ENCODE assay signal across 8 cellular contexts in the genomic region with DNA sequence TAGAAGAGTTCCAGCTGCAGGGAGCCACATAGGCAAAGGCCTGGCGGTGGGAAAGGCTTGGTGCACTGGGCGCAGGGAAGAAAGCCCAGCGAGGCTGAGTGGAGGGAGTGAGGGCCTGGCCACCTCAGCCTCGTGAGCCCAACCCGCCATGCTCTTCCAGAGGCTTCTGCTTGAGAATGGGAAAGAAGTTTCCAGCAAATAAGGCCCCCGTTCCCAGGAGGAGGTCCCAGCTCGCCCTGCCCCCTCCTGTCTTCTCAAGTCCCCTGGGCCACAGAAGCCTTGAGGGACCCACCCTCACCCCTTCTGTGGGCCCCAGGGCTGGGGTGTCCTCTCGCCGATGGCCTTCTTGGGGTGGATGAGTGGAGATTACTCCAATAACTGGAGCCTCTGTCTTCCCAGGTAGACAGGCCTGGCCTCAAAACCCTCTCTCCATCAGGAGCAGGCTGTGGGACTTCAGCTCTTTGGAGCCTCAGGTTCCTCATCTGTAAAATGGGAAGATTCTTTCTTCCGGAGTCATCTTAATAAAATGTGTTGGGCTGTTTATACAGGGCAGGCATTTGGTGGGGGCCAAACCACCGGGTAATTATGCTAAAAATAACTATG. TPM values are rescaled to one million over a fixed set of nuclear protein-coding genes. Genes with fewer than 3 reads are reported as not detected.
DNase-seq lines count a peak whose midpoint lies in the region; ATAC-seq and TF ChIP-seq lines count a peak whose summit lies in the region.

No MANE protein-coding gene starts in this region.

- no peak overlapping the region for H4K5ac ChIP-seq in mesendoderm (ENCODE audit: low read length)

- no peaks in the 10 kb centered on the region for H3K36me3 Mint-ChIP-seq in activated CD8-positive, alpha-beta T cell treated with anti-CD3 and anti-CD28 coated beads for 36 hours (ENCODE audit: low read depth)

- no peaks in the 10 kb centered on the region for H3K36me3 ChIP-seq in heart right ventricle
- H3K36me3 ChIP-seq in right atrium auricular region: no peaks in the 10 kb centered on the region
- no peaks in the 10 kb centered on the region for H3K36me3 ChIP-seq in mesendoderm (ENCODE audit: control insufficient read depth, insufficient read depth, low read length)
- H3K36me3 ChIP-seq in tibial nerve: no peaks in the 10 kb centered on the region

- TF ChIP-seq POLR2A in tibial nerve (IDR thresholded peaks at IDR 0.05): no peak

- DNase-seq in heart right ventricle (no peak), right atrium auricular region (ENCODE audit: low spot score) (no peak), mesendoderm (no peak), tibial nerve (ENCODE audit: low spot score in 2 of 2) (no peak), A172 (ENCODE audit: low spot score) (no peak)
- DNase-seq in activated CD8-positive, alpha-beta T cell treated with anti-CD3 and anti-CD28 coated beads for 36 hours: no peak
- DNase-seq in stimulated activated naive CD4-positive, alpha-beta T cell treated with Interleukin-2 at 50 U/mL for 16 hours (lab: John Stamatoyannopoulos, UW): no peak
- DNase-seq in activated CD4-positive, CD25-positive, alpha-beta regulatory T cell (lab: John Stamatoyannopoulos, UW): no peak

- peaks cover 67% of the 10 kb centered on the region for H3K4me1 Mint-ChIP-seq in activated CD8-positive, alpha-beta T cell treated with anti-CD3 and anti-CD28 coated beads for 36 hours (ENCODE audit: low read depth)

- H3K4me2 ChIP-seq in mesendoderm (ENCODE audit: low read length): no peak overlapping the region

- peaks cover 19% of the 10 kb centered on the region for H3K79me1 ChIP-seq in mesendoderm (ENCODE audit: low read length)

- no peak overlapping the region for H3K4ac ChIP-seq in mesendoderm (ENCODE audit: low read depth, low read length)

- H2BK120ac ChIP-seq in mesendoderm (ENCODE audit: low read depth, low read length): no peak overlapping the region

- H3K4me3 Mint-ChIP-seq in activated CD8-positive, alpha-beta T cell treated with anti-CD3 and anti-CD28 coated beads for 36 hours: peak overlapping the region; percentile 61

- TF ChIP-seq CTCF in heart right ventricle (IDR thresholded peaks at IDR 0.05) (no peak), right atrium auricular region (IDR thresholded peaks at IDR 0.05) (no peak), tibial nerve (IDR thresholded peaks at IDR 0.05) (no peak)
- TF ChIP-seq CTCF in activated CD8-positive, alpha-beta T cell treated with anti-CD3 and anti-CD28 coated beads for 36 hours (IDR thresholded peaks at IDR 0.05): no peak

- no peaks in the 10 kb centered on the region for H3K9me3 Mint-ChIP-seq in activated CD8-positive, alpha-beta T cell treated with anti-CD3 and anti-CD28 coated beads for 36 hours

- H3K27ac ChIP-seq in heart right ventricle (peak overlapping the region in 4 of 10 donors; percentile 58 to 69 (median 61)), right atrium auricular region (peak overlapping the region in 1 of 2 donors; percentile 7), mesendoderm (ENCODE audit: low read depth, low read length) (no peak overlapping the region), tibial nerve (peak overlapping the region in 3 of 4 donors; percentile 61 to 87 (median 67))

- intact Hi-C loops in heart right ventricle (cut with DNase I): loop anchor here in 1 of 10 donors (10.0 kb wide), 1 partner anchor 47 kb away; no protein-coding TSS in a partner anchor
- intact Hi-C loops in activated CD8-positive, alpha-beta T cell treated with anti-CD3 and anti-CD28 coated beads for 36 hours (cut with micrococcal nuclease): no loop called here

- H3K27me3 Mint-ChIP-seq in activated CD8-positive, alpha-beta T cell treated with anti-CD3 and anti-CD28 coated beads for 36 hours: no peaks in the 10 kb centered on the region

- POLR2A ChIA-PET in activated CD8-positive, alpha-beta T cell treated with anti-CD3 and anti-CD28 coated beads for 36 hours (lab: Charles Lee): interaction anchor here (1.1 to 1.2 kb wide), 2 partner anchors 67 to 80 kb away, joined by 3 to 5 read pairs; a partner anchor contains a TSS

- no peak overlapping the region for H2BK15ac ChIP-seq in mesendoderm (replicated peaks; ENCODE audit: low read depth)

- H2BK5ac ChIP-seq in mesendoderm (ENCODE audit: low read length): no peak overlapping the region

- H3K56ac ChIP-seq in mesendoderm (ENCODE audit: low read length): peak overlapping the region; percentile 98

- 82 to 91% methylated on average over 11 of the region's 11 CpGs for WGBS in heart right ventricle, 2 donors
- no CpG with 5 or more reads among the region's 11 CpGs for WGBS in mesendoderm (ENCODE audit: extremely low coverage, insufficient coverage, low lambda C conversion rate)
- 78 to 83% methylated on average over 9 to 11 of the region's 11 CpGs for WGBS in tibial nerve, 2 donors

- H3K27me3 ChIP-seq in heart right ventricle (no peaks in the 10 kb centered on the region), right atrium auricular region (no peaks in the 10 kb centered on the region), mesendoderm (ENCODE audit: insufficient read depth, low read length, poor library complexity) (no peaks in the 10 kb centered on the region), tibial nerve (no peaks in the 10 kb centered on the region)

- peak overlapping the region in 6 of 10 donors; percentile 49 to 63 (median 61) for H3K4me3 ChIP-seq in heart right ventricle
- peak overlapping the region in 1 of 2 donors; percentile 54 for H3K4me3 ChIP-seq in right atrium auricular region
- no peak overlapping the region for H3K4me3 ChIP-seq in mesendoderm (ENCODE audit: low read length)
- peak overlapping the region in 2 of 4 donors; percentile 36 to 99 for H3K4me3 ChIP-seq in tibial nerve

- no peak overlapping the region for H3K9ac ChIP-seq in mesendoderm (ENCODE audit: low read length)

- CTCF ChIA-PET in activated CD8-positive, alpha-beta T cell treated with anti-CD3 and anti-CD28 coated beads for 36 hours (lab: Charles Lee): interaction anchor here (0.6 to 1.7 kb wide), 6 partner anchors 47 to 261 kb away, joined by 3 to 7 read pairs (median 4); no protein-coding TSS in a partner anchor

- H3K9me3 ChIP-seq in heart right ventricle (no peaks in the 10 kb centered on the region), right atrium auricular region (no peaks in the 10 kb centered on the region), tibial nerve (no peaks in the 10 kb centered on the region)

- ATAC-seq in heart right ventricle: no peak
- ATAC-seq in activated CD8-positive, alpha-beta T cell treated with anti-CD3 and anti-CD28 coated beads for 36 hours: no peak

- H3K79me2 ChIP-seq in mesendoderm (ENCODE audit: control insufficient read depth, insufficient read depth, low read length): peaks cover 36% of the 10 kb centered on the region

- no peak overlapping the region for H3K23ac ChIP-seq in mesendoderm (ENCODE audit: low read length)

- no peak overlapping the region for H4K8ac ChIP-seq in mesendoderm (ENCODE audit: low read depth, low read length)

- no peak overlapping the region for H2AK5ac ChIP-seq in mesendoderm (ENCODE audit: low read length)

- H3K4me1 ChIP-seq in heart right ventricle (peaks cover 26 to 62% (median 51%) of the 10 kb centered on the region in 9 donors), right atrium auricular region (peaks cover 0 to 38% of the 10 kb centered on the region in 2 donors), mesendoderm (ENCODE audit: control insufficient read depth, low read depth, low read length) (peaks cover 4% of the 10 kb centered on the region), tibial nerve (peaks cover 0 to 53% (median 18%) of the 10 kb centered on the region in 4 donors)

- TF ChIP-seq EP300 in tibial nerve (IDR thresholded peaks at IDR 0.05): no peak

- no peak overlapping the region for H3K27ac Mint-ChIP-seq in activated CD8-positive, alpha-beta T cell treated with anti-CD3 and anti-CD28 coated beads for 36 hours

- H3K18ac ChIP-seq in mesendoderm (ENCODE audit: low read length): no peak overlapping the region

RNA-seq across cellular contexts. Expression of a gene that starts 0.9 kb away (rescaled TPM):
- total RNA-seq in heart right ventricle (10 to 100 TPM; 25.5 to 61.4 (median 37.6) TPM), right atrium auricular region (10 to 100 TPM; 18.9 to 20.0 TPM), tibial nerve (10 to 100 TPM; 24.3 to 30.6 (median 27.0) TPM)
- polyA plus RNA-seq in heart right ventricle: 10 to 100 TPM; 10.1 to 21.2 TPM
- 1 to 10 TPM; 8.2 to 9.5 TPM for total RNA-seq in activated CD8-positive, alpha-beta T cell treated with anti-CD3 and anti-CD28 coated beads for 36 hours
- 30.3 TPM for polyA plus RNA-seq in mesendoderm (2013, experiment 1 of 2)
- 30.0 TPM for polyA plus RNA-seq in mesendoderm (2013, experiment 2 of 2)
- total RNA-seq in A172 (2014; rRNA removed; shearing (Covaris generic)): 20.7 and 30.9 TPM in 2 replicates
